In the genomic region with DNA sequence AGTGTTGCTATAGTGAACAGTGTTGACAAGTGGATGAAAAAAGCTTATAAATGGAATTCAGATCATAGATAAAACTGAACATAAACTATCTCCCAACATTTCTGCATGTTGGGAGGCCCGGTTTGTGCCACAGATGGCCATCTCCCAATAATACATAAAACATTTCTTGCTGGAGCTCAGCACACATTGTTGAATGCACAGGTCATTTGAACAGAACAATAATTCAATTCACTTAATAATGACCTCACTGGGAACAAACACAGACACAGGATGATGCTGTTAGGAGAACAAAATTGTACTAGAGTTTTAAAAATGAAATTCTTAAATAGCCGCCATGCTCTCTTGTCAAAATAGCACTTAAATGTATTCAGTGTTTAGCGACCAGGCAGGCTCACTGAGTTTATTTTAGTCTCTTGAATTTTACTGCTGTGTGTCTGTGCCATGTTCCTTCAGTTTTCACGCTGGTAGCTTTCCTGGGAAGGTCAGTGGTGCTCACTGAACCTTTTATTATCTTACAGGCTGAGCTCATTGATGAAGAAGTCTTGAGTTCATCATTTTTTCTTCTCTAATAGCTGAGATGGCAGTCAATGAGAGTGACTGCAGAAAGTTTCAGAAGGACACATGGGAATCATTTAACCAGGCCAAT, we compare ENCODE assay signal across 1 cellular context.
TF ChIP-seq lines count a peak whose summit lies in the region.

No MANE protein-coding gene starts in this region.

TF ChIP-seq in K562, 482 proteins besides CTCF, POLR2A, EP300 and RAD21:
- TF ChIP-seq, protein P1, sequence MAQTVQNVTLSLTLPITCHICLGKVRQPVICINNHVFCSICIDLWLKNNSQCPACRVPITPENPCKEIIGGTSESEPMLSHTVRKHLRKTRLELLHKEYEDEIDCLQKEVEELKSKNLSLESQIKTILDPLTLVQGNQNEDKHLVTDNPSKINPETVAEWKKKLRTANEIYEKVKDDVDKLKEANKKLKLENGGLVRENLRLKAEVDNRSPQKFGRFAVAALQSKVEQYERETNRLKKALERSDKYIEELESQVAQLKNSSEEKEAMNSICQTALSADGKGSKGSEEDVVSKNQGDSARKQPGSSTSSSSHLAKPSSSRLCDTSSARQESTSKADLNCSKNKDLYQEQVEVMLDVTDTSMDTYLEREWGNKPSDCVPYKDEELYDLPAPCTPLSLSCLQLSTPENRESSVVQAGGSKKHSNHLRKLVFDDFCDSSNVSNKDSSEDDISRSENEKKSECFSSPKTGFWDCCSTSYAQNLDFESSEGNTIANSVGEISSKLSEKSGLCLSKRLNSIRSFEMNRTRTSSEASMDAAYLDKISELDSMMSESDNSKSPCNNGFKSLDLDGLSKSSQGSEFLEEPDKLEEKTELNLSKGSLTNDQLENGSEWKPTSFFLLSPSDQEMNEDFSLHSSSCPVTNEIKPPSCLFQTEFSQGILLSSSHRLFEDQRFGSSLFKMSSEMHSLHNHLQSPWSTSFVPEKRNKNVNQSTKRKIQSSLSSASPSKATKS (CRISPR knock-in tag; IDR thresholded peaks at IDR 0.05), result no peak
- TF ChIP-seq, protein P2, sequence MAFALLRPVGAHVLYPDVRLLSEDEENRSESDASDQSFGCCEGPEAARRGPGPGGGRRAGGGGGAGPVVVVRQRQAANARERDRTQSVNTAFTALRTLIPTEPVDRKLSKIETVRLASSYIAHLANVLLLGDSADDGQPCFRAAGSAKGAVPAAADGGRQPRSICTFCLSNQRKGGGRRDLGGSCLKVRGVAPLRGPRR (CRISPR knock-in tag; IDR thresholded peaks at IDR 0.05), result no peak
- TF ChIP-seq, protein P3, sequence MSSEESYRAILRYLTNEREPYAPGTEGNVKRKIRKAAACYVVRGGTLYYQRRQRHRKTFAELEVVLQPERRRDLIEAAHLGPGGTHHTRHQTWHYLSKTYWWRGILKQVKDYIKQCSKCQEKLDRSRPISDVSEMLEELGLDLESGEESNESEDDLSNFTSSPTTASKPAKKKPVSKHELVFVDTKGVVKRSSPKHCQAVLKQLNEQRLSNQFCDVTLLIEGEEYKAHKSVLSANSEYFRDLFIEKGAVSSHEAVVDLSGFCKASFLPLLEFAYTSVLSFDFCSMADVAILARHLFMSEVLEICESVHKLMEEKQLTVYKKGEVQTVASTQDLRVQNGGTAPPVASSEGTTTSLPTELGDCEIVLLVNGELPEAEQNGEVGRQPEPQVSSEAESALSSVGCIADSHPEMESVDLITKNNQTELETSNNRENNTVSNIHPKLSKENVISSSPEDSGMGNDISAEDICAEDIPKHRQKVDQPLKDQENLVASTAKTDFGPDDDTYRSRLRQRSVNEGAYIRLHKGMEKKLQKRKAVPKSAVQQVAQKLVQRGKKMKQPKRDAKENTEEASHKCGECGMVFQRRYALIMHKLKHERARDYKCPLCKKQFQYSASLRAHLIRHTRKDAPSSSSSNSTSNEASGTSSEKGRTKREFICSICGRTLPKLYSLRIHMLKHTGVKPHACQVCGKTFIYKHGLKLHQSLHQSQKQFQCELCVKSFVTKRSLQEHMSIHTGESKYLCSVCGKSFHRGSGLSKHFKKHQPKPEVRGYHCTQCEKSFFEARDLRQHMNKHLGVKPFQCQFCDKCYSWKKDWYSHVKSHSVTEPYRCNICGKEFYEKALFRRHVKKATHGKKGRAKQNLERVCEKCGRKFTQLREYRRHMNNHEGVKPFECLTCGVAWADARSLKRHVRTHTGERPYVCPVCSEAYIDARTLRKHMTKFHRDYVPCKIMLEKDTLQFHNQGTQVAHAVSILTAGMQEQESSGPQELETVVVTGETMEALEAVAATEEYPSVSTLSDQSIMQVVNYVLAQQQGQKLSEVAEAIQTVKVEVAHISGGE (CRISPR knock-in tag; IDR thresholded peaks at IDR 0.05), result no peak
- TF ChIP-seq, protein P4, sequence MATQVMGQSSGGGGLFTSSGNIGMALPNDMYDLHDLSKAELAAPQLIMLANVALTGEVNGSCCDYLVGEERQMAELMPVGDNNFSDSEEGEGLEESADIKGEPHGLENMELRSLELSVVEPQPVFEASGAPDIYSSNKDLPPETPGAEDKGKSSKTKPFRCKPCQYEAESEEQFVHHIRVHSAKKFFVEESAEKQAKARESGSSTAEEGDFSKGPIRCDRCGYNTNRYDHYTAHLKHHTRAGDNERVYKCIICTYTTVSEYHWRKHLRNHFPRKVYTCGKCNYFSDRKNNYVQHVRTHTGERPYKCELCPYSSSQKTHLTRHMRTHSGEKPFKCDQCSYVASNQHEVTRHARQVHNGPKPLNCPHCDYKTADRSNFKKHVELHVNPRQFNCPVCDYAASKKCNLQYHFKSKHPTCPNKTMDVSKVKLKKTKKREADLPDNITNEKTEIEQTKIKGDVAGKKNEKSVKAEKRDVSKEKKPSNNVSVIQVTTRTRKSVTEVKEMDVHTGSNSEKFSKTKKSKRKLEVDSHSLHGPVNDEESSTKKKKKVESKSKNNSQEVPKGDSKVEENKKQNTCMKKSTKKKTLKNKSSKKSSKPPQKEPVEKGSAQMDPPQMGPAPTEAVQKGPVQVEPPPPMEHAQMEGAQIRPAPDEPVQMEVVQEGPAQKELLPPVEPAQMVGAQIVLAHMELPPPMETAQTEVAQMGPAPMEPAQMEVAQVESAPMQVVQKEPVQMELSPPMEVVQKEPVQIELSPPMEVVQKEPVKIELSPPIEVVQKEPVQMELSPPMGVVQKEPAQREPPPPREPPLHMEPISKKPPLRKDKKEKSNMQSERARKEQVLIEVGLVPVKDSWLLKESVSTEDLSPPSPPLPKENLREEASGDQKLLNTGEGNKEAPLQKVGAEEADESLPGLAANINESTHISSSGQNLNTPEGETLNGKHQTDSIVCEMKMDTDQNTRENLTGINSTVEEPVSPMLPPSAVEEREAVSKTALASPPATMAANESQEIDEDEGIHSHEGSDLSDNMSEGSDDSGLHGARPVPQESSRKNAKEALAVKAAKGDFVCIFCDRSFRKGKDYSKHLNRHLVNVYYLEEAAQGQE (CRISPR knock-in tag; IDR thresholded peaks at IDR 0.05; ENCODE audit: low read depth), result no peak
- no peak for TF ChIP-seq BRD4 (IDR thresholded peaks at IDR 0.05)
- TF ChIP-seq, protein P5, sequence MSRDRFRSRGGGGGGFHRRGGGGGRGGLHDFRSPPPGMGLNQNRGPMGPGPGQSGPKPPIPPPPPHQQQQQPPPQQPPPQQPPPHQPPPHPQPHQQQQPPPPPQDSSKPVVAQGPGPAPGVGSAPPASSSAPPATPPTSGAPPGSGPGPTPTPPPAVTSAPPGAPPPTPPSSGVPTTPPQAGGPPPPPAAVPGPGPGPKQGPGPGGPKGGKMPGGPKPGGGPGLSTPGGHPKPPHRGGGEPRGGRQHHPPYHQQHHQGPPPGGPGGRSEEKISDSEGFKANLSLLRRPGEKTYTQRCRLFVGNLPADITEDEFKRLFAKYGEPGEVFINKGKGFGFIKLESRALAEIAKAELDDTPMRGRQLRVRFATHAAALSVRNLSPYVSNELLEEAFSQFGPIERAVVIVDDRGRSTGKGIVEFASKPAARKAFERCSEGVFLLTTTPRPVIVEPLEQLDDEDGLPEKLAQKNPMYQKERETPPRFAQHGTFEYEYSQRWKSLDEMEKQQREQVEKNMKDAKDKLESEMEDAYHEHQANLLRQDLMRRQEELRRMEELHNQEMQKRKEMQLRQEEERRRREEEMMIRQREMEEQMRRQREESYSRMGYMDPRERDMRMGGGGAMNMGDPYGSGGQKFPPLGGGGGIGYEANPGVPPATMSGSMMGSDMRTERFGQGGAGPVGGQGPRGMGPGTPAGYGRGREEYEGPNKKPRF (IDR thresholded peaks at IDR 0.05; ENCODE audit: low read depth, low read length), result no peak
- TF ChIP-seq DPF2 (IDR thresholded peaks at IDR 0.05), result no peak
- TF ChIP-seq, protein P6, sequence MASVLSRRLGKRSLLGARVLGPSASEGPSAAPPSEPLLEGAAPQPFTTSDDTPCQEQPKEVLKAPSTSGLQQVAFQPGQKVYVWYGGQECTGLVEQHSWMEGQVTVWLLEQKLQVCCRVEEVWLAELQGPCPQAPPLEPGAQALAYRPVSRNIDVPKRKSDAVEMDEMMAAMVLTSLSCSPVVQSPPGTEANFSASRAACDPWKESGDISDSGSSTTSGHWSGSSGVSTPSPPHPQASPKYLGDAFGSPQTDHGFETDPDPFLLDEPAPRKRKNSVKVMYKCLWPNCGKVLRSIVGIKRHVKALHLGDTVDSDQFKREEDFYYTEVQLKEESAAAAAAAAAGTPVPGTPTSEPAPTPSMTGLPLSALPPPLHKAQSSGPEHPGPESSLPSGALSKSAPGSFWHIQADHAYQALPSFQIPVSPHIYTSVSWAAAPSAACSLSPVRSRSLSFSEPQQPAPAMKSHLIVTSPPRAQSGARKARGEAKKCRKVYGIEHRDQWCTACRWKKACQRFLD (CRISPR knock-in tag; IDR thresholded peaks at IDR 0.05), result no peak
- TF ChIP-seq SMC3 (conservative IDR thresholded peaks at IDR 0.05; ENCODE audit: insufficient read depth, low read depth, low read length), result no peak
- TF ChIP-seq, protein P7, sequence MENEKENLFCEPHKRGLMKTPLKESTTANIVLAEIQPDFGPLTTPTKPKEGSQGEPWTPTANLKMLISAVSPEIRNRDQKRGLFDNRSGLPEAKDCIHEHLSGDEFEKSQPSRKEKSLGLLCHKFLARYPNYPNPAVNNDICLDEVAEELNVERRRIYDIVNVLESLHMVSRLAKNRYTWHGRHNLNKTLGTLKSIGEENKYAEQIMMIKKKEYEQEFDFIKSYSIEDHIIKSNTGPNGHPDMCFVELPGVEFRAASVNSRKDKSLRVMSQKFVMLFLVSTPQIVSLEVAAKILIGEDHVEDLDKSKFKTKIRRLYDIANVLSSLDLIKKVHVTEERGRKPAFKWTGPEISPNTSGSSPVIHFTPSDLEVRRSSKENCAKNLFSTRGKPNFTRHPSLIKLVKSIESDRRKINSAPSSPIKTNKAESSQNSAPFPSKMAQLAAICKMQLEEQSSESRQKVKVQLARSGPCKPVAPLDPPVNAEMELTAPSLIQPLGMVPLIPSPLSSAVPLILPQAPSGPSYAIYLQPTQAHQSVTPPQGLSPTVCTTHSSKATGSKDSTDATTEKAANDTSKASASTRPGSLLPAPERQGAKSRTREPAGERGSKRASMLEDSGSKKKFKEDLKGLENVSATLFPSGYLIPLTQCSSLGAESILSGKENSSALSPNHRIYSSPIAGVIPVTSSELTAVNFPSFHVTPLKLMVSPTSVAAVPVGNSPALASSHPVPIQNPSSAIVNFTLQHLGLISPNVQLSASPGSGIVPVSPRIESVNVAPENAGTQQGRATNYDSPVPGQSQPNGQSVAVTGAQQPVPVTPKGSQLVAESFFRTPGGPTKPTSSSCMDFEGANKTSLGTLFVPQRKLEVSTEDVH (IDR thresholded peaks at IDR 0.05; ENCODE audit: low read depth, partially characterized antibody), result no peak
- TF ChIP-seq ATF1 (CRISPR knock-in tag; IDR thresholded peaks at IDR 0.05), result no peak
- TF ChIP-seq ATF1 (tag; IDR thresholded peaks at IDR 0.05), result no peak
- TF ChIP-seq NFYB (IDR thresholded peaks at IDR 0.05; ENCODE audit: extremely low read depth, insufficient read length), result no peak
- TF ChIP-seq MTF1 (CRISPR knock-in tag; IDR thresholded peaks at IDR 0.05; ENCODE audit: borderline replicate concordance), result no peak
